In genomic region chr10:78515037-78515872, GRCh38 we compare ENCODE assay signal across 10 cellular contexts.
DNase-seq lines count a peak whose midpoint lies in the region; ATAC-seq and TF ChIP-seq lines count a peak whose summit lies in the region.
"Had no signal": no experiment of that assay in that cellular context is flagged by ENCODE, and none has a peak within 500 bp of the region (broad histone marks: within the 10 kb centered on the region; RNA-seq: fewer than 3 reads in every experiment).

No MANE protein-coding gene starts in this region.

- TF ChIP-seq EP300 in stomach (IDR thresholded peaks at IDR 0.05), result no peak

- intact Hi-C loops in stomach (cut with DNase I; ENCODE audit: low total_unique reads), result no loop called here

- H3K27ac ChIP-seq in caudate nucleus (ENCODE audit: low read depth, low read length), result peak overlapping the region; percentile 28
- H3K27ac ChIP-seq in stomach, result peak overlapping the region in 4 of 5 donors; percentile 1 to 78 (median 43)

- no peak for ATAC-seq in GM19455 (IDR thresholded peaks at IDR 0.05; ENCODE audit: unreplicated experiment)

- H3K9me3 ChIP-seq in stomach, result no peaks in the 10 kb centered on the region

- H3K27me3 ChIP-seq in stomach, result no peaks in the 10 kb centered on the region

- no peak overlapping the region for H3K27ac Mint-ChIP-seq in mesothelial cell of epicardium
- H3K27ac Mint-ChIP-seq: activated T-cell treated with anti-CD3 and anti-CD28 coated beads, Interleukin-2, amount 50 U/mL, for 24 hours; naive B cell had no signal

- peaks cover 23% of the 10 kb centered on the region for H3K4me1 Mint-ChIP-seq in mesothelial cell of epicardium
- H3K4me1 Mint-ChIP-seq: naive B cell had no signal

- DNase-seq in LHCN-M2 (ENCODE audit: low read depth), result peak; percentile 64
- peak in 5 of 61 donors; percentile 19 to 61 (median 35) for DNase-seq in caudate nucleus (lab: John Stamatoyannopoulos, UW)
- DNase-seq in medulla oblongata (ENCODE audit: extremely low spot score), result peak; percentile 72
- DNase-seq in stomach, result no peak
- no peak for DNase-seq in T-helper 1 cell
- DNase-seq in mesothelial cell of epicardium (ENCODE audit: low spot score in 2 of 2, unreplicated experiment in 2 of 2), result no peak
- DNase-seq in NCI-H510A (lab: John Stamatoyannopoulos, UW), result no peak
- DNase-seq: activated T-cell treated with anti-CD3 and anti-CD28 coated beads, Interleukin-2, amount 50 U/mL, for 24 hours; naive B cell had no signal

- H3K4me3 ChIP-seq in stomach, result no peak overlapping the region

- TF ChIP-seq CTCF in stomach (IDR thresholded peaks at IDR 0.05), result no peak
- no peak for TF ChIP-seq CTCF in mesothelial cell of epicardium (IDR thresholded peaks at IDR 0.05; ENCODE audit: unreplicated experiment)

- 67 to 79% (median 77%) methylated on average over 10 of the region's 10 CpGs for WGBS in stomach, 5 donors

- no peaks in the 10 kb centered on the region for H3K36me3 Mint-ChIP-seq in mesothelial cell of epicardium
- H3K36me3 Mint-ChIP-seq: naive B cell had no signal

- no peak for TF ChIP-seq POLR2A in stomach (IDR thresholded peaks at IDR 0.05)

- H3K9me3 Mint-ChIP-seq in mesothelial cell of epicardium, result no peaks in the 10 kb centered on the region
- H3K9me3 Mint-ChIP-seq: activated T-cell treated with anti-CD3 and anti-CD28 coated beads, Interleukin-2, amount 50 U/mL, for 24 hours had no signal

- no peak overlapping the region for H3K4me3 Mint-ChIP-seq in mesothelial cell of epicardium
- H3K4me3 Mint-ChIP-seq: activated T-cell treated with anti-CD3 and anti-CD28 coated beads, Interleukin-2, amount 50 U/mL, for 24 hours; naive B cell had no signal

- peaks cover 0 to 48% (median 26%) of the 10 kb centered on the region in 4 donors for H3K4me1 ChIP-seq in stomach

- no peaks in the 10 kb centered on the region for H3K27me3 Mint-ChIP-seq in mesothelial cell of epicardium (ENCODE audit: low read depth)
- H3K27me3 Mint-ChIP-seq: activated T-cell treated with anti-CD3 and anti-CD28 coated beads, Interleukin-2, amount 50 U/mL, for 24 hours had no signal

- H3K36me3 ChIP-seq in stomach, result no peaks in the 10 kb centered on the region

Comparison
In these comparisons a context has a peak if more than half of its experiments do, and no peak if none do; other contexts are left out.
1. DNase-seq: peak in LHCN-M2 (single experiment) and medulla oblongata (single experiment); none in stomach (single experiment), T-helper 1 cell (0 of 5), mesothelial cell of epicardium (0 of 2) and NCI-H510A (single experiment).